25 cellular contexts compared by ENCODE assay signal in the genomic region with DNA sequence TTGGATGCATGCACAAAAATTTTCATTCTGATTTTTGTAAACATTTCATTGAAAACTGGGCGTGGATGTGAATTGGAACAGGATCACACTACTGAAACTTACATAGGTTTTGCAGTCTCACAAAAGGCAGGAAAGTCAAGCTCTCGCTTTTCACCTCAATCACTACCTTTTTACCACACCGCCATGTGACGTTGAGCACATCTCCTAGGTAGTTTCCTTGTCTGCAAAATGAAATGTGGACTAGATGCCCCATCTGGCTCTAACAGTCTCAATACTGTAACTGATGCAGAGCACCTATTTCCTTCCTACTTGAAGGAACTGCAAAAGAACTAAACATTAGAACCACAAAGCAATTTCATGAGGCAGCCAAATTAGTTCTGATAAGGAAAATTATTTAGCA. TPM values are rescaled to one million over a fixed set of nuclear protein-coding genes. Genes with fewer than 3 reads are reported as not detected.
A peak's percentile ranks its signal among the peaks of the same experiment; 100 is the strongest.
DNase-seq lines count a peak whose midpoint lies in the region; ATAC-seq and TF ChIP-seq lines count a peak whose summit lies in the region.
"Had no signal": no experiment of that assay in that cellular context is flagged by ENCODE, and none has a peak within 500 bp of the region (broad histone marks: within the 10 kb centered on the region; RNA-seq: fewer than 3 reads in every experiment).

No MANE protein-coding gene starts in this region.

- no peak overlapping the region for H3K4me3 Mint-ChIP-seq in activated CD4-positive, alpha-beta T cell treated with anti-CD3 and anti-CD28 coated beads for 36 hours
- H3K4me3 Mint-ChIP-seq in CD8-positive, alpha-beta T cell = no peak overlapping the region
- peak overlapping the region in 1 of 3 donors; percentile 51 for H3K4me3 Mint-ChIP-seq in T-cell
- no peak overlapping the region for H3K4me3 Mint-ChIP-seq in activated naive CD8-positive, alpha-beta T cell treated with anti-CD3 and anti-CD28 coated beads, Interleukin-2, amount 50 U/mL, for 24 hours
- H3K4me3 Mint-ChIP-seq: memory B cell had no signal

- H3K36me3 ChIP-seq in CD8-positive, alpha-beta T cell (ENCODE audit: insufficient read depth, low read length) = no peaks in the 10 kb centered on the region
- H3K36me3 ChIP-seq: MG63, transverse colon had no signal

- intact Hi-C loops in activated CD4-positive, alpha-beta T cell treated with anti-CD3 and anti-CD28 coated beads for 36 hours (cut with DNase I, micrococcal nuclease) = no loop called here
- intact Hi-C loops in CD8-positive, alpha-beta T cell (cut with DNase I, micrococcal nuclease) = no loop called here
- intact Hi-C loops in Right ventricle myocardium inferior (cut with DNase I) = no loop called here

- peaks cover 42% of the 10 kb centered on the region for H3K4me1 ChIP-seq in CD8-positive, alpha-beta T cell (ENCODE audit: insufficient read depth, low read length)

- CTCF ChIA-PET in activated CD4-positive, alpha-beta T cell treated with anti-CD3 and anti-CD28 coated beads for 36 hours (lab: Charles Lee) = interaction anchor here (0.6 to 5.9 kb wide), 4 partner anchors 11 to 252 kb away, joined by 3 to 76 read pairs (median 4); no protein-coding TSS in a partner anchor
- CTCF ChIA-PET in CD8-positive, alpha-beta T cell (lab: Charles Lee) = interaction anchor here (1.8 to 6.5 kb wide), 2 partner anchors 11 to 252 kb away, joined by 6 to 52 read pairs; no protein-coding TSS in a partner anchor
- CTCF ChIA-PET in T-cell (lab: Charles Lee) = interaction anchor here in 1 of 2 donors (0.7 to 2.6 kb wide), 3 partner anchors 10 to 20 kb away, joined by 3 to 7 read pairs (median 7); no protein-coding TSS in a partner anchor

- peak overlapping the region; percentile 51 for H3K27ac Mint-ChIP-seq in activated CD4-positive, alpha-beta T cell treated with anti-CD3 and anti-CD28 coated beads for 36 hours
- peak overlapping the region; percentile 73 for H3K27ac Mint-ChIP-seq in CD8-positive, alpha-beta T cell
- H3K27ac Mint-ChIP-seq in T-cell = peak overlapping the region; percentile 78
- peak overlapping the region; percentile 51 for H3K27ac Mint-ChIP-seq in activated naive CD8-positive, alpha-beta T cell treated with anti-CD3 and anti-CD28 coated beads, Interleukin-2, amount 50 U/mL, for 24 hours

- peaks cover 49% of the 10 kb centered on the region for H3K4me1 Mint-ChIP-seq in activated CD4-positive, alpha-beta T cell treated with anti-CD3 and anti-CD28 coated beads for 36 hours
- H3K4me1 Mint-ChIP-seq in CD8-positive, alpha-beta T cell (ENCODE audit: low read depth) = peaks cover 53% of the 10 kb centered on the region
- H3K4me1 Mint-ChIP-seq in T-cell = peaks cover 58 to 61% (median 59%) of the 10 kb centered on the region in 3 donors
- peaks cover 42% of the 10 kb centered on the region for H3K4me1 Mint-ChIP-seq in activated naive CD8-positive, alpha-beta T cell treated with anti-CD3 and anti-CD28 coated beads, Interleukin-2, amount 50 U/mL, for 24 hours

- H3K9me3 Mint-ChIP-seq in activated CD4-positive, alpha-beta T cell treated with anti-CD3 and anti-CD28 coated beads for 36 hours (ENCODE audit: low read depth) = no peaks in the 10 kb centered on the region
- H3K9me3 Mint-ChIP-seq in CD8-positive, alpha-beta T cell = no peaks in the 10 kb centered on the region
- H3K9me3 Mint-ChIP-seq in T-cell = no peaks in the 10 kb centered on the region
- no peaks in the 10 kb centered on the region for H3K9me3 Mint-ChIP-seq in activated naive CD8-positive, alpha-beta T cell treated with anti-CD3 and anti-CD28 coated beads, Interleukin-2, amount 50 U/mL, for 24 hours
- H3K9me3 Mint-ChIP-seq: memory B cell had no signal

- H3K9me3 ChIP-seq in CD8-positive, alpha-beta T cell (ENCODE audit: low read length) = no peaks in the 10 kb centered on the region
- H3K9me3 ChIP-seq: HAP-1, heart right ventricle, MG63, stomach, transverse colon had no signal

- peak; percentile 36 for DNase-seq in activated CD4-positive, alpha-beta T cell treated with anti-CD3 and anti-CD28 coated beads for 36 hours
- DNase-seq in activated CD4-positive, alpha-beta T cell treated with anti-CD3 and anti-CD28 coated beads for 1 hour = no peak
- DNase-seq in CD8-positive, alpha-beta T cell = no peak
- DNase-seq in T-cell = peak in 14 of 34 experiments; percentile 20 to 47 (median 31)
- DNase-seq in activated naive CD8-positive, alpha-beta T cell treated with anti-CD3 and anti-CD28 coated beads, Interleukin-2, amount 50 U/mL, for 24 hours = no peak
- no peak for DNase-seq in Right ventricle myocardium inferior (ENCODE audit: missing footprints)
- DNase-seq in NCI-H2107 treated with DMSO at 0.1 percent for 48 hours (lab: John Stamatoyannopoulos, UW; ENCODE audit: unreplicated experiment) = no peak
- DNase-seq: 8988T; activated CD4-positive, CD25-positive, alpha-beta regulatory T cell; activated gamma-delta T cell treated with Interleukin-2 at 50 U/mL for 16 hours; AML-193; heart right ventricle; left cardiac atrium; MG63; NCI-H1417 treated with DMSO at 0.1 percent for 48 hours; NCI-H510A; small intestine; stomach; T1000; transverse colon had no signal

- peaks cover 36% of the 10 kb centered on the region for H3K36me3 Mint-ChIP-seq in activated CD4-positive, alpha-beta T cell treated with anti-CD3 and anti-CD28 coated beads for 36 hours (ENCODE audit: low read depth)
- peaks cover 29% of the 10 kb centered on the region for H3K36me3 Mint-ChIP-seq in CD8-positive, alpha-beta T cell
- H3K36me3 Mint-ChIP-seq in T-cell = peaks cover 5% of the 10 kb centered on the region
- H3K36me3 Mint-ChIP-seq in activated naive CD8-positive, alpha-beta T cell treated with anti-CD3 and anti-CD28 coated beads, Interleukin-2, amount 50 U/mL, for 24 hours (ENCODE audit: low read depth) = peaks cover 25% of the 10 kb centered on the region

- no peak overlapping the region for H3K27ac ChIP-seq in CD8-positive, alpha-beta T cell (ENCODE audit: low read depth, low read length)
- H3K27ac ChIP-seq: epithelial cell of prostate, heart right ventricle, SK-N-MC, stomach, transverse colon had no signal

- no peak for TF ChIP-seq CTCF in CD8-positive, alpha-beta T cell (IDR thresholded peaks at IDR 0.05)

- H3K27me3 Mint-ChIP-seq in activated CD4-positive, alpha-beta T cell treated with anti-CD3 and anti-CD28 coated beads for 36 hours = no peaks in the 10 kb centered on the region
- no peaks in the 10 kb centered on the region for H3K27me3 Mint-ChIP-seq in CD8-positive, alpha-beta T cell (ENCODE audit: low read depth)
- no peaks in the 10 kb centered on the region for H3K27me3 Mint-ChIP-seq in T-cell
- no peaks in the 10 kb centered on the region for H3K27me3 Mint-ChIP-seq in activated naive CD8-positive, alpha-beta T cell treated with anti-CD3 and anti-CD28 coated beads, Interleukin-2, amount 50 U/mL, for 24 hours
- H3K27me3 Mint-ChIP-seq: memory B cell had no signal

- no peak for ATAC-seq in activated CD4-positive, alpha-beta T cell treated with anti-CD3 and anti-CD28 coated beads for 36 hours
- no peak for ATAC-seq in CD8-positive, alpha-beta T cell
- peak in 1 of 4 experiments; percentile 21 for ATAC-seq in T-cell (replicated peaks in 1 of 4)
- ATAC-seq in activated naive CD8-positive, alpha-beta T cell treated with anti-CD3 and anti-CD28 coated beads, Interleukin-2, amount 50 U/mL, for 24 hours = no peak
- no peak for ATAC-seq in Right ventricle myocardium inferior
- ATAC-seq in GM21381 (IDR thresholded peaks at IDR 0.05; ENCODE audit: unreplicated experiment) = no peak
- ATAC-seq: heart right ventricle, left cardiac atrium had no signal

- no peaks in the 10 kb centered on the region for H3K27me3 ChIP-seq in CD8-positive, alpha-beta T cell (ENCODE audit: insufficient read depth, low read length)
- H3K27me3 ChIP-seq: heart right ventricle, MG63, stomach, transverse colon had no signal

- POLR2A ChIA-PET in activated CD4-positive, alpha-beta T cell treated with anti-CD3 and anti-CD28 coated beads for 36 hours (lab: Charles Lee) = interaction anchor here (0.7 to 4.3 kb wide), 2 partner anchors 12 to 156 kb away, joined by 3 to 41 read pairs; no protein-coding TSS in a partner anchor
- POLR2A ChIA-PET in CD8-positive, alpha-beta T cell (lab: Charles Lee) = interaction anchor here (0.6 to 7.2 kb wide), 3 partner anchors 11 to 27 kb away, joined by 3 to 81 read pairs (median 3); no protein-coding TSS in a partner anchor
- POLR2A ChIA-PET in T-cell (lab: Charles Lee) = interaction anchor here (0.6 to 1.3 kb wide), 3 partner anchors 11 to 150 kb away, joined by 3 read pairs; no protein-coding TSS in a partner anchor

- H3K4me3 ChIP-seq in CD8-positive, alpha-beta T cell (ENCODE audit: low read depth, low read length) = no peak overlapping the region
- H3K4me3 ChIP-seq: HAP-1, heart right ventricle, MG63, SK-N-MC, stomach, transverse colon had no signal

RNA-seq across cellular contexts. Expression of gene YY1, which starts 4.4 kb away (rescaled TPM):
- total RNA-seq in activated CD4-positive, alpha-beta T cell treated with anti-CD3 and anti-CD28 coated beads for 36 hours = 100 to 1,000 TPM in 1 of 2 experiments, 10 to 100 TPM in 1; 99.7 to 104 TPM
- 10 to 100 TPM; 70.0 to 80.7 TPM for total RNA-seq in CD8-positive, alpha-beta T cell
- total RNA-seq in T-cell (10 to 100 TPM; 67.5 to 86.5 (median 74.2) TPM), Right ventricle myocardium inferior (46.0 TPM)
